Comparison of ENCODE assay signal across 8 cellular contexts in the genomic region with DNA sequence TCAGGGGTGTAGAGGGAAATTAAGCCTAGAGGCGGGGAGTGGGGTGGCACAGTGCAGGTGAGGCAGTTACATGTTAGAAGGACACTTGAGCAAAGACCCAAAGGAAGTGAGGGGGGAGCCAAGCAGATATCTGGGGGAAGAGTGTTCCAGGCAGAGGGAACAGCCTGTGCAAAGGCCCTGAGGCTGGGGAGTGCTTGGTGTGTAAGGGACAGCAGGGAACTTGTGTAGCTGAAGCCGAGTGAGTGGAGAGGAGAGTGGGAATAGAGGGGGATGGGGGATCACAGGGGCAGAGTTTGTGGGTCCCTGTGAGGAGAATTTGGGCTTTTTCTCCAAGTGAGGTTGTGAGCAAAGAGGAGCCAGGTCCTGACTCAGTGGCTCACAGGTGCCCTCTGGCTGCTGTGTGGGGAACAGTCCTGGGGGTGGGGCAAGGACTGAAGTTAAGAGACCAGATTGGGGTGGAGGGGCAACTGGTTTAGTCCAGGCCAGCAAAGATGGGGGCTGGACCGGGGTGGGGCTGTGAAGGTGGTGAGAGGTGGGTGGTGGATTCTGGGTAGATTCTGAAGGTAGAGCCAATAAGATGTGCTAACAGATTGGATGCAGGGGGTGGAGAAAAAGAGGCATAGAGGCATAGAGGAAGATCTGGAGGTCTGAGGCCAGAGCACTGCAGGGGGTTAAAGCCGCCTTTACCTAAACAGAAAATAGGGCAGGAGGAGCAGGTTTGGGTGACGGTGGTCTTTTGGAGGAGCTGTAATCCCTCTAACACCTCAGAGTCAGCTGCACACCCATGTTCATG.
DNase-seq lines count a peak whose midpoint lies in the region; ATAC-seq and TF ChIP-seq lines count a peak whose summit lies in the region.

No MANE protein-coding gene starts in this region.

- H3K4me1 ChIP-seq in HEK293 (ENCODE audit: control insufficient read depth, insufficient read depth, low read length), result no peaks in the 10 kb centered on the region

- no peaks in the 10 kb centered on the region for H3K36me3 ChIP-seq in HEK293 (ENCODE audit: control insufficient read depth in 2 of 2, insufficient read depth in 1 of 2, low read length in 2 of 2)

- in situ Hi-C loops in astrocyte of the cerebellum (cut with HindIII; ENCODE audit: low sequenced_read_pairs), result no loop called here

- H3K27ac Mint-ChIP-seq in CD14-positive monocyte, result no peak overlapping the region

- CTCF ChIA-PET in HEK293 (lab: Yijun Ruan, JAX), result interaction anchor here (0.5 to 1.9 kb wide), 13 partner anchors 10 to 337 kb away, joined by 3 to 8 read pairs (median 4); no protein-coding TSS in a partner anchor

- peaks cover 0 to 2% (median 0%) of the 10 kb centered on the region in 7 donors for H3K9me3 Mint-ChIP-seq in CD14-positive monocyte

- no peaks in the 10 kb centered on the region for H3K9me3 ChIP-seq in HEK293 (ENCODE audit: control insufficient read depth, insufficient read depth, low read depth, low read length)

- intact Hi-C loops in CD14-positive monocyte (cut with micrococcal nuclease), result loop anchor here (2.0 to 5.0 kb wide), 2 partner anchors 154 kb away; no protein-coding TSS in a partner anchor

- ATAC-seq in left lobe of liver (peak; percentile 82), GM18907 (IDR thresholded peaks at IDR 0.05; ENCODE audit: unreplicated experiment) (no peak)

- POLR2A ChIA-PET in HEK293 (lab: Yijun Ruan, JAX), result no interaction called here

- H3K4me3 ChIP-seq in HEK293 (ENCODE audit: low read depth, low read length), result no peak overlapping the region
- H3K4me3 ChIP-seq in astrocyte of the cerebellum (ENCODE audit: low read depth, low read length), result no peak overlapping the region

- no peaks in the 10 kb centered on the region for H3K36me3 Mint-ChIP-seq in CD14-positive monocyte

- H3K27me3 Mint-ChIP-seq in CD14-positive monocyte (ENCODE audit: low read depth in 3 of 3), result peaks cover 3 to 5% (median 3%) of the 10 kb centered on the region in 3 donors

- H3K27ac ChIP-seq in HEK293 (ENCODE audit: extremely low read depth, low read depth, low read length), result no peak overlapping the region

- peak; percentile 52 for DNase-seq in CD14-positive monocyte (ENCODE audit: low spot score)
- DNase-seq in T-helper 1 cell, result peak in 3 of 5 donors; percentile 22 to 40 (median 36)
- peak; percentile 28 for DNase-seq in astrocyte of the cerebellum (ENCODE audit: low read depth)
- peak; percentile 51 for DNase-seq in left lobe of liver (ENCODE audit: low spot score)
- peak; percentile 12 for DNase-seq in stimulated activated CD8-positive, alpha-beta memory T cell treated with anti-CD3 and anti-CD28 coated beads, Interleukin-15, amount 100 ng/mL, for 24 hours (ENCODE audit: low read depth)
- DNase-seq in HuH-7.5 (ENCODE audit: low spot score), result no peak

- TF ChIP-seq CTCF in CD14-positive monocyte (IDR thresholded peaks at IDR 0.05) (peak; percentile 58), HEK293 (tag by site-specific recombination; IDR thresholded peaks at IDR 0.05) (no peak), astrocyte of the cerebellum (IDR thresholded peaks at IDR 0.05; ENCODE audit: low read depth, low read length, missing control alignments) (peak; percentile 90)

- H3K4me1 Mint-ChIP-seq in CD14-positive monocyte, result no peaks in the 10 kb centered on the region

- no peak overlapping the region for H3K4me3 Mint-ChIP-seq in CD14-positive monocyte

TF ChIP-seq in HEK293, 187 proteins besides CTCF, POLR2A, EP300 and RAD21:
- TF ChIP-seq ZNF133 (tag by site-specific recombination; IDR thresholded peaks at IDR 0.05) (no peak), KLF1 (tag by site-specific recombination; IDR thresholded peaks at IDR 0.05) (no peak), ZSCAN16 (tag by site-specific recombination; IDR thresholded peaks at IDR 0.05) (no peak), ZNF621 (tag by site-specific recombination; IDR thresholded peaks at IDR 0.05) (no peak), ZBTB8A (tag by site-specific recombination; IDR thresholded peaks at IDR 0.05) (no peak), ZNF623 (tag by site-specific recombination; IDR thresholded peaks at IDR 0.05) (peak; percentile 91), EGR2 (tag by site-specific recombination; IDR thresholded peaks at IDR 0.05; ENCODE audit: low read depth) (no peak), ZNF23 (tag by site-specific recombination; IDR thresholded peaks at IDR 0.05; ENCODE audit: borderline replicate concordance) (no peak), GLI2 (tag by site-specific recombination; IDR thresholded peaks at IDR 0.05; ENCODE audit: borderline replicate concordance, low read depth) (no peak), ZNF157 (tag by site-specific recombination; IDR thresholded peaks at IDR 0.05) (no peak), ZNF610 (tag by site-specific recombination; IDR thresholded peaks at IDR 0.05; ENCODE audit: borderline replicate concordance) (no peak), ZNF10 (tag by site-specific recombination; IDR thresholded peaks at IDR 0.05) (no peak), FEZF1 (tag by site-specific recombination; IDR thresholded peaks at IDR 0.05) (no peak), ZNF654 (tag by site-specific recombination; IDR thresholded peaks at IDR 0.05; ENCODE audit: low read depth) (peak; percentile 38), ZNF549 (tag by site-specific recombination; IDR thresholded peaks at IDR 0.05) (no peak)
- TF ChIP-seq, protein P1, sequence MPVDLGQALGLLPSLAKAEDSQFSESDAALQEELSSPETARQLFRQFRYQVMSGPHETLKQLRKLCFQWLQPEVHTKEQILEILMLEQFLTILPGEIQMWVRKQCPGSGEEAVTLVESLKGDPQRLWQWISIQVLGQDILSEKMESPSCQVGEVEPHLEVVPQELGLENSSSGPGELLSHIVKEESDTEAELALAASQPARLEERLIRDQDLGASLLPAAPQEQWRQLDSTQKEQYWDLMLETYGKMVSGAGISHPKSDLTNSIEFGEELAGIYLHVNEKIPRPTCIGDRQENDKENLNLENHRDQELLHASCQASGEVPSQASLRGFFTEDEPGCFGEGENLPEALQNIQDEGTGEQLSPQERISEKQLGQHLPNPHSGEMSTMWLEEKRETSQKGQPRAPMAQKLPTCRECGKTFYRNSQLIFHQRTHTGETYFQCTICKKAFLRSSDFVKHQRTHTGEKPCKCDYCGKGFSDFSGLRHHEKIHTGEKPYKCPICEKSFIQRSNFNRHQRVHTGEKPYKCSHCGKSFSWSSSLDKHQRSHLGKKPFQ (tag by site-specific recombination; IDR thresholded peaks at IDR 0.05), result no peak
